In the genomic region with DNA sequence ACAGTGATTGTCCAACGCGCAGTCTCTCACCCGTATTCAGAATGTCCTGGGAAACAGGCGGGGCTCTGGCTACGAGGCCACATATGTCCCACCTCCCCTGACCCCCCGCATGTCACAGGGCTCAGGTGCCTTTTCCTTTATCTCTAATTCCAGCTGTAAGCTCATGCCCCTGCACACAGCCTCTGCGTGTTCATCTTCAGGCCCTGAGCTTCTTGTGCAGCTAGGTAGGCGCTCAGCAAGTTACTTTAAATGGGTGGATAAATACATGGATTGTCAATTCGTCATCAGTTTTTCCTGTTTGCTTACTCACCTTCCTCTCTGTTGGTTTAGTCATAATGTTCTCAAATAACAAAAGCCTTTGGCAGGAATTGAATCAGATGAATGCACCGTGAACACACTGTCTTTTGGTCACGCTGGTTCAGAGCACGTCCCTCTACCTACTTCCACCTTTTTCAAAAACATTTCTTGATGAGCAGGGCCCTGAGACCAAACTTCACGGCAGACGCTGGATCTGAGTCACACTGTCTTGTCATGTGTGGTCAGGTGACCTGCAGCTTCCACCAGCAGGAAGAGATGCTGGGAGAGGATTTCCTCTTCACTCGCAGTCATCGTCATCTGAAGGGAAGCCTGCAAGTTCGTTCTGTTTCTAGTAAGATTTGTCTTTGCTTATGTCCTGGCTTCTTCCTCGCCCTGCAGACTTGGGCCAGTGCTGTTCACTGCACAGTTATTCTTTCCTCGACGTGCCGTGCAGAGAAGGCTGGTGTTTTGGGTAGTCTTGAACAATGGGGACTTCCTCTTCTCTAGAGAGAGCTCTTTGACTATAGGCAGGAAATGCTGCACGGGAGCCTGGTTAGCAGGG, we compare ENCODE assay signal across 8 cellular contexts.
A peak's percentile ranks its signal among the peaks of the same experiment; 100 is the strongest.
DNase-seq lines count a peak whose midpoint lies in the region; ATAC-seq and TF ChIP-seq lines count a peak whose summit lies in the region.

No MANE protein-coding gene starts in this region.

- CTCF ChIA-PET in OCI-LY7 (lab: Charles Lee; ENCODE audit: unreplicated experiment), result no interaction called here

- H3K9me3 ChIP-seq in OCI-LY7 (ENCODE audit: low read length), result no peaks in the 10 kb centered on the region
- no peaks in the 10 kb centered on the region for H3K9me3 ChIP-seq in trophoblast cell (ENCODE audit: insufficient read depth, low read depth, low read length)
- H3K9me3 ChIP-seq in upper lobe of right lung, result no peaks in the 10 kb centered on the region

- ATAC-seq in HG03432 (IDR thresholded peaks at IDR 0.05; ENCODE audit: unreplicated experiment) (peak; percentile 87), upper lobe of right lung (peak; percentile 72)

- H2BK120ac ChIP-seq in trophoblast cell (ENCODE audit: insufficient read depth, low read length, poor library complexity), result no peak overlapping the region

- no peak overlapping the region for H3K23ac ChIP-seq in trophoblast cell (ENCODE audit: low read length)

- H2AFZ ChIP-seq in OCI-LY7 (ENCODE audit: low read length), result no peak overlapping the region
- no peak overlapping the region for H2AFZ ChIP-seq in trophoblast cell (ENCODE audit: insufficient read depth, low read length, poor library complexity)

- no peak overlapping the region for H3K14ac ChIP-seq in trophoblast cell (ENCODE audit: low read length)

- H3K4me3 ChIP-seq in OCI-LY7 (ENCODE audit: low read depth, low read length, poor library complexity, severe bottlenecking), result no peak overlapping the region
- peak overlapping the region; percentile 3 for H3K4me3 ChIP-seq in fibroblast of mammary gland (ENCODE audit: control insufficient read depth, low read depth, low read length)
- no peak overlapping the region for H3K4me3 ChIP-seq in trophoblast cell (ENCODE audit: low read depth, low read length)
- H3K4me3 ChIP-seq in upper lobe of right lung, result peak overlapping the region; percentile 27

- H4K91ac ChIP-seq in trophoblast cell (ENCODE audit: low read depth, low read length), result no peak overlapping the region

- H3K79me2 ChIP-seq in OCI-LY7 (ENCODE audit: insufficient read depth, low read depth, low read length) (no peaks in the 10 kb centered on the region), trophoblast cell (ENCODE audit: control insufficient read depth, insufficient read depth, low read length, poor library complexity) (no peaks in the 10 kb centered on the region)

- H4K8ac ChIP-seq in trophoblast cell (ENCODE audit: low read depth, low read length), result no peak overlapping the region

- DNase-seq in AG09319 (ENCODE audit: extremely low read depth, low read depth) (peak; percentile 4), GM19240 (ENCODE audit: insufficient read length, low spot score) (peak; percentile 45), OCI-LY7 (ENCODE audit: low spot score) (peak; percentile 11), activated T-cell treated with anti-CD3 and anti-CD28 coated beads for 4 hours (peak; percentile 48), fibroblast of mammary gland (ENCODE audit: low read depth) (peak; percentile 91), trophoblast cell (peak; percentile 39 to 63), upper lobe of right lung (no peak)

- intact Hi-C loops in OCI-LY7 (cut with micrococcal nuclease; ENCODE audit: unreplicated experiment), result no loop called here
- intact Hi-C loops in upper lobe of right lung (cut with DNase I), result no loop called here

- H3K27me3 ChIP-seq in trophoblast cell (ENCODE audit: insufficient read depth, low read length) (no peaks in the 10 kb centered on the region), upper lobe of right lung (no peaks in the 10 kb centered on the region)

- no peaks in the 10 kb centered on the region for H3K9me2 ChIP-seq in OCI-LY7 (ENCODE audit: insufficient read depth, low read length)

- H3K36me3 ChIP-seq in OCI-LY7 (ENCODE audit: insufficient read depth, low read length), result no peaks in the 10 kb centered on the region
- H3K36me3 ChIP-seq in trophoblast cell (ENCODE audit: control insufficient read depth in 1 of 2, insufficient read depth in 2 of 2, low read length in 2 of 2), result no peaks in the 10 kb centered on the region
- no peaks in the 10 kb centered on the region for H3K36me3 ChIP-seq in upper lobe of right lung

- no peak overlapping the region for H2BK12ac ChIP-seq in trophoblast cell (ENCODE audit: low read length)

- no peaks in the 10 kb centered on the region for H3K79me1 ChIP-seq in trophoblast cell (ENCODE audit: low read length)

- TF ChIP-seq CTCF in AG09319 (IDR thresholded peaks at IDR 0.05; ENCODE audit: low read depth, low read length) (no peak), OCI-LY7 (conservative IDR thresholded peaks at IDR 0.05; ENCODE audit: low read length) (no peak), fibroblast of mammary gland (conservative IDR thresholded peaks at IDR 0.05; ENCODE audit: control insufficient read depth, insufficient read depth, low read depth, low read length) (no peak), upper lobe of right lung (IDR thresholded peaks at IDR 0.05) (no peak)

- H3K4me2 ChIP-seq in OCI-LY7 (ENCODE audit: low read length), result no peak overlapping the region
- H3K4me2 ChIP-seq in trophoblast cell (ENCODE audit: low read length), result no peak overlapping the region

- H3K9ac ChIP-seq in trophoblast cell (ENCODE audit: low read length), result no peak overlapping the region

- no peak overlapping the region for H2AK5ac ChIP-seq in trophoblast cell (ENCODE audit: low read length)

- H3K27ac ChIP-seq in OCI-LY7 (ENCODE audit: low read depth, low read length, poor library complexity, severe bottlenecking), result no peak overlapping the region
- no peak overlapping the region for H3K27ac ChIP-seq in trophoblast cell (ENCODE audit: low read depth, low read length)
- H3K27ac ChIP-seq in upper lobe of right lung, result peak overlapping the region; percentile 73

- H4K20me1 ChIP-seq in OCI-LY7 (ENCODE audit: insufficient read depth, low read length), result no peaks in the 10 kb centered on the region

- H3K4ac ChIP-seq in trophoblast cell (ENCODE audit: low read depth, low read length), result no peak overlapping the region

- no CpG with 5 or more reads among the region's 22 CpGs for WGBS in trophoblast cell (ENCODE audit: extremely low coverage, insufficient coverage, insufficient read length)

- H2BK5ac ChIP-seq in trophoblast cell (ENCODE audit: low read depth, low read length, poor library complexity), result no peak overlapping the region

- no TSS peak for BruUV-seq in OCI-LY7 (replicated peaks; lab: Mats Ljungman, UMichigan)

- POLR2A ChIA-PET in OCI-LY7 (lab: Charles Lee), result no interaction called here

- H3K18ac ChIP-seq in trophoblast cell (ENCODE audit: low read length), result no peak overlapping the region

- H3K4me1 ChIP-seq in OCI-LY7 (ENCODE audit: insufficient read depth, low read length, poor library complexity, severe bottlenecking), result no peaks in the 10 kb centered on the region
- H3K4me1 ChIP-seq in trophoblast cell (ENCODE audit: control insufficient read depth in 1 of 2, insufficient read depth in 2 of 2, low read length in 2 of 2), result peaks cover 6% of the 10 kb centered on the region in 2 experiments
- H3K4me1 ChIP-seq in upper lobe of right lung, result peaks cover 6% of the 10 kb centered on the region

- H4K12ac ChIP-seq in trophoblast cell (ENCODE audit: low read depth, low read length), result no peak overlapping the region

Comparison
In these comparisons a context has a peak if more than half of its experiments do, and no peak if none do; other contexts are left out.
1. H3K4me3 ChIP-seq: peak in fibroblast of mammary gland (single experiment) and upper lobe of right lung (single experiment); none in OCI-LY7 (single experiment) and trophoblast cell (single experiment).